In the genomic region with DNA sequence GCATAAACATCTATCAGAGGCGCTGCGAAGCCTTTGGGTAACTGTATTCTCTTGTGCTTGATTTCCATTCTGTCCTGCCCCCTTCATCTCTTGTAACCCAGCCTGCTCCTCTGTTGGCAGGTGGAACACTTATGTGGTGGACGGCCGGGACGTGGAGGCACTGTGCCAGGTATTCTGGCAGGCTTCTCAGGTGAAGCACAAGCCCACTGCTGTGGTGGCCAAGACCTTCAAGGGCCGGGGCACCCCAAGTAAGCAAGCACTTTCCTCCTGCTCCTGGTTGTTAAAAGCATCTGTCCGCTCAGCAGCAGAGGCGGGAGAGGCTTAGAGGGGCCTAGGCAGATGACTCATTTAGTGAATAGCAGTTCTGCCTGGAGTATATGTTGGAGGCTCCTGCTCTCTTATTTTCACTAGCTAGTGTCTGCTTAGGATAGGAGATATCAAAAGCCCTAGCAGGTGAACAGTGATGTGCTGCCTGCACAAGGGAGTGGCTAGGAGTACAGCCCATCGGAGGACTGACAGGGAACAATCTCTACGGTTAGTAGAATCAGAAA, we compare ENCODE assay signal across 2 cellular contexts.
TF ChIP-seq lines count a peak whose summit lies in the region.

No MANE protein-coding gene starts in this region.

TF ChIP-seq in IMR-90, 13 proteins besides CTCF, POLR2A, EP300 and RAD21 (continued from another document):
- TF ChIP-seq USF2 (IDR thresholded peaks at IDR 0.05; ENCODE audit: low read depth, low read length), result no peak

TF ChIP-seq in HEK293T, 16 proteins besides CTCF, POLR2A, EP300 and RAD21 (continued from another document):
- TF ChIP-seq PKNOX1 (IDR thresholded peaks at IDR 0.05), result no peak
- no peak for TF ChIP-seq FOXM1 (IDR thresholded peaks at IDR 0.05; ENCODE audit: borderline replicate concordance)
- no peak for TF ChIP-seq BHLHE40 (IDR thresholded peaks at IDR 0.05; ENCODE audit: borderline replicate concordance)
- TF ChIP-seq FOXK2 (IDR thresholded peaks at IDR 0.05), result no peak
- TF ChIP-seq FOXA1 (IDR thresholded peaks at IDR 0.05), result no peak
- TF ChIP-seq SP1 (IDR thresholded peaks at IDR 0.05), result no peak
- TF ChIP-seq ARNT (IDR thresholded peaks at IDR 0.05), result no peak
- no peak for TF ChIP-seq ELF4 (IDR thresholded peaks at IDR 0.05)
- TF ChIP-seq HDGF (IDR thresholded peaks at IDR 0.05; ENCODE audit: borderline replicate concordance), result no peak
- TF ChIP-seq CTBP1 (IDR thresholded peaks at IDR 0.05; ENCODE audit: borderline replicate concordance), result no peak
- TF ChIP-seq TARDBP (IDR thresholded peaks at IDR 0.05), result no peak
- TF ChIP-seq ZNF384 (IDR thresholded peaks at IDR 0.05), result no peak
- TF ChIP-seq SUZ12 (IDR thresholded peaks at IDR 0.05), result no peak
- TF ChIP-seq L3MBTL2 (conservative IDR thresholded peaks at IDR 0.05), result no peak
